ENCODE assay signal across 24 cellular contexts in the genomic region with DNA sequence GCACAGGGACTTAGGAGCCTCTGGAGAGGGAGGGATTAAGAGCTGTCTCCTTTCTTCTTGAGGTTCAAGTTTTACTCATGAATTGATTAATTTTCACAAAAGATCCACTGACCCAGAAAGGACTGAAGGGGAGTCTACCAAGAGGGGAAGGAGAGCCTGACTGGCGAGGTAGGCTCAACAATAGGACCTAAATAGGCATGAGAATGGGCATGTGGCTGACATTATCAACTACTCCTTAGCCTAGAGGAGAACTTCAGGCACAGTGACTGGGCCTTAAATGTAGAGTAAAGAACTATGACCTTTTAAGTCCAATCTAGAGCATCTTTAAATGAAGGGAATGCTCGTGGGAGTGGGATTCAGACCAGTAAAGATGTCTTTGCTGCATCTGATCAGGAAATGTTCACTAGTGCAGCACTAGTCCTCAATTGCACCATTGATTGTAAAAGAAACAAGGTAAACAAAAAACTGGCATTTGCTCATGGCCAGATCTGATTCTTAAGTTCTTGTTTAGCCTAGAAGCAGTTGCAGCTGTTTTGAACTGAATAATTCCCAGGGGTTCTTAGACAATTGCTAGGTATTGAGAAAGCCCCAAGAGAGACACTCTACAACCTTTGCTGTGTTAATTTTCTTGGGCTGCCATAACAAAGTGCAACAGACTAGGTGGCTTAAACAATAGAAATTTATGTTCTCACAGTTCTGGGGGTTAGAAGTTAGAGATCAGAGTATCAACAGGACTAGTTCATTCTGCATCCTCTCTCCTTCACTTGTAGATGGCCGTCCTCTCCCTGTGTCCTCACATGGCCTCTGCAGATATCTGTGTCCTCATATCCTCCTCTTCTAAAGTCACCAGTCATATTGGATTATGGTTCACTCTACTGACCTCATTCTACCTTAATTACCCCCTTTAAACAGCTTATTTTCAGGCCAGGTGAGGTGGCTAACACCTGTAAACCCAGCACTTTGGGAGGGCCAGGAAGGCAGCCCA.
"Had no signal": no experiment of that assay in that cellular context is flagged by ENCODE, and none has a peak within 500 bp of the region (broad histone marks: within the 10 kb centered on the region; RNA-seq: fewer than 3 reads in every experiment).

No MANE protein-coding gene starts in this region.

- H3K9me3 ChIP-seq: psoas muscle, right lobe of liver, spleen, stomach, thoracic aorta had no signal

- H3K27me3 ChIP-seq: right lobe of liver, spleen, stomach had no signal

- H3K27ac Mint-ChIP-seq: natural killer cell treated with Interleukin-12 subunit alpha and Interleukin-12 subunit beta and Interleukin-15 and Interleukin-18, amount 100 ng/mL, for 72 hours had no signal

- FAIRE-seq: endometrium, frontal cortex, islet of Langerhans had no signal

- H3K4me3 Mint-ChIP-seq: natural killer cell treated with Interleukin-12 subunit alpha and Interleukin-12 subunit beta and Interleukin-15 and Interleukin-18, amount 100 ng/mL, for 72 hours had no signal

- H3K4me1 ChIP-seq: heart left ventricle, psoas muscle, right lobe of liver, spleen, stomach had no signal

- ATAC-seq: heart left ventricle, left lobe of liver, psoas muscle, right lobe of liver had no signal

- H3K36me3 ChIP-seq: heart left ventricle, right lobe of liver, spleen, stomach, thoracic aorta had no signal

- H3K27ac ChIP-seq: dorsolateral prefrontal cortex, heart left ventricle, psoas muscle, right lobe of liver, spleen, stomach, thoracic aorta had no signal

- H3K9me3 Mint-ChIP-seq: natural killer cell treated with Interleukin-12 subunit alpha and Interleukin-12 subunit beta and Interleukin-15 and Interleukin-18, amount 100 ng/mL, for 72 hours had no signal

- DNase-seq: cortex of kidney; dorsolateral prefrontal cortex; effector CD8-positive, alpha-beta T cell; heart left ventricle; hippocampal formation; mammary epithelial cell; midbrain; psoas muscle; retina; right lobe of liver; spleen; stimulated activated CD4-positive, alpha-beta T cell treated with anti-CD3 and anti-CD28 coated beads, Interleukin-15, amount 100 ng/mL, for 24 hours; stimulated activated CD4-positive, alpha-beta T cell treated with anti-CD3 and anti-CD28 coated beads, Interleukin-1b, Interleukin-23, amount 100 ng/mL, for 48 hours; stimulated activated CD4-positive, alpha-beta T cell treated with anti-CD3 and anti-CD28 coated beads, Interleukin-4, amount 100 ng/mL, for 24 hours; stimulated activated naive CD4-positive, alpha-beta T cell; stomach; substantia nigra; trophoblast cell had no signal

- H3K36me3 Mint-ChIP-seq: natural killer cell treated with Interleukin-12 subunit alpha and Interleukin-12 subunit beta and Interleukin-15 and Interleukin-18, amount 100 ng/mL, for 72 hours had no signal

- H3K4me3 ChIP-seq: dorsolateral prefrontal cortex, heart left ventricle, psoas muscle, right lobe of liver, spleen, stomach, thoracic aorta had no signal
